In genomic region chrX:63409934-63410333, GRCh38 we compare ENCODE assay signal across 1 cellular context.
TF ChIP-seq lines count a peak whose summit lies in the region.

No MANE protein-coding gene starts in this region.

TF ChIP-seq in K562, 482 proteins besides CTCF, POLR2A, EP300 and RAD21:
- peak; percentile 61 to 66; a peak in 2 of 4 replicates for TF ChIP-seq KDM1A (IDR thresholded peaks at IDR 0.05)
